15 cellular contexts compared by ENCODE assay signal in genomic region chr11:35464308-35464707, GRCh38. TPM values are rescaled to one million over a fixed set of nuclear protein-coding genes. Genes with fewer than 3 reads are reported as not detected.
DNase-seq lines count a peak whose midpoint lies in the region; ATAC-seq and TF ChIP-seq lines count a peak whose summit lies in the region.
"Had no signal": no experiment of that assay in that cellular context is flagged by ENCODE, and none has a peak within 500 bp of the region (broad histone marks: within the 10 kb centered on the region; RNA-seq: fewer than 3 reads in every experiment).

No MANE protein-coding gene starts in this region.

- H3K4me2 ChIP-seq in mammary epithelial cell (ENCODE audit: insufficient read depth, low read depth, low read length) = no peak overlapping the region
- H3K4me2 ChIP-seq in neural cell (ENCODE audit: low read length) = no peak overlapping the region

- no peaks in the 10 kb centered on the region for H3F3A ChIP-seq in neural cell (ENCODE audit: insufficient read depth, low read length, poor library complexity, severe bottlenecking)

- WGBS in mammary epithelial cell (ENCODE audit: low coverage, missing lambda C conversion rate) = 100% methylated on average over 1 of the region's 1 CpG

- no peaks in the 10 kb centered on the region for H3K9me2 ChIP-seq in neural cell (ENCODE audit: insufficient read depth, low read length)

- H3K9ac ChIP-seq in mammary epithelial cell (ENCODE audit: insufficient read depth, low read length) (no peak overlapping the region), neural cell (ENCODE audit: low read length) (no peak overlapping the region)
- H3K9ac ChIP-seq: parathyroid adenoma had no signal

- ATAC-seq in GM18498 (IDR thresholded peaks at IDR 0.05; ENCODE audit: unreplicated experiment) = no peak
- ATAC-seq: gastrocnemius medialis had no signal

- H3K27me3 ChIP-seq in MG63 (no peaks in the 10 kb centered on the region), mammary epithelial cell (ENCODE audit: insufficient read depth, low read length) (no peaks in the 10 kb centered on the region), neural cell (ENCODE audit: insufficient read depth, low read depth, low read length) (no peaks in the 10 kb centered on the region)
- H3K27me3 ChIP-seq: gastrocnemius medialis, stomach had no signal

- H3K27ac ChIP-seq in mammary epithelial cell (ENCODE audit: insufficient read depth, low read depth, low read length) (no peak overlapping the region), neural cell (ENCODE audit: low read length) (no peak overlapping the region)
- H3K27ac ChIP-seq: 22Rv1, gastrocnemius medialis, parathyroid adenoma, stomach had no signal

- H3K36me3 ChIP-seq in MG63 (no peaks in the 10 kb centered on the region), mammary epithelial cell (ENCODE audit: insufficient read depth, low read length) (no peaks in the 10 kb centered on the region), neural cell (ENCODE audit: insufficient read depth, low read length) (no peaks in the 10 kb centered on the region)
- H3K36me3 ChIP-seq: gastrocnemius medialis, stomach had no signal

- intact Hi-C loops in mammary epithelial cell (cut with micrococcal nuclease) = loop anchor here (1.0 to 5.0 kb wide), 4 partner anchors 21 to 803 kb away; no protein-coding TSS in a partner anchor

- no peaks in the 10 kb centered on the region for H4K20me1 ChIP-seq in mammary epithelial cell (ENCODE audit: insufficient read depth, low read length)
- no peaks in the 10 kb centered on the region for H4K20me1 ChIP-seq in neural cell (ENCODE audit: insufficient read depth)

- no peak overlapping the region for H3K4me3 ChIP-seq in MG63
- H3K4me3 ChIP-seq in mammary epithelial cell (replicated peaks in 1 of 3; ENCODE audit: insufficient read depth in 1 of 3, low read depth in 2 of 3, low read length in 3 of 3) = no peak overlapping the region
- no peak overlapping the region for H3K4me3 ChIP-seq in neural cell (ENCODE audit: low read length)
- H3K4me3 ChIP-seq: gastrocnemius medialis, stomach had no signal

- H2AFZ ChIP-seq in mammary epithelial cell (ENCODE audit: low read depth, low read length) (no peak overlapping the region), neural cell (ENCODE audit: low read depth, low read length) (no peak overlapping the region)
- H2AFZ ChIP-seq: parathyroid adenoma had no signal

- dilution Hi-C loops in mammary epithelial cell (cut with HindIII; ENCODE audit: low sequenced_read_pairs) = no loop called here

- H3K9me3 ChIP-seq in MG63 = no peaks in the 10 kb centered on the region
- H3K9me3 ChIP-seq in mammary epithelial cell (replicated peaks; ENCODE audit: insufficient read depth, low read length) = no peaks in the 10 kb centered on the region
- H3K9me3 ChIP-seq in neural cell (ENCODE audit: low read length) = no peaks in the 10 kb centered on the region
- H3K9me3 ChIP-seq: gastrocnemius medialis, stomach had no signal

- TF ChIP-seq CTCF in mammary epithelial cell (conservative IDR thresholded peaks at IDR 0.05 in 1 of 2, IDR thresholded peaks at IDR 0.05 in 1 of 2; ENCODE audit: extremely low read depth in 1 of 2, insufficient read depth in 1 of 2, low read depth in 1 of 2, low read length in 2 of 2) (peak in 1 of 2 donors; percentile 47), neural cell (IDR thresholded peaks at IDR 0.05; ENCODE audit: poor library complexity, severe bottlenecking) (peak; percentile 55)

- no peaks in the 10 kb centered on the region for H3K4me1 ChIP-seq in mammary epithelial cell (ENCODE audit: insufficient read depth, low read length)
- H3K4me1 ChIP-seq: gastrocnemius medialis, parathyroid adenoma, stomach had no signal

- BruUV-seq in mammary epithelial cell (replicated peaks; lab: Mats Ljungman, UMichigan) = no TSS peak

- H3K79me2 ChIP-seq in mammary epithelial cell (ENCODE audit: insufficient read depth, low read length) (no peaks in the 10 kb centered on the region), neural cell (replicated peaks; ENCODE audit: insufficient read depth, low read length) (no peaks in the 10 kb centered on the region)
- H3K79me2 ChIP-seq: parathyroid adenoma had no signal

- in situ Hi-C loops in mammary epithelial cell (cut with MboI; ENCODE audit: low sequenced_read_pairs in 2 of 2) = no loop called here

- CTCF ChIA-PET in mammary epithelial cell (lab: Charles Lee; ENCODE audit: low non-redundant PET) = no interaction called here

- TF ChIP-seq EP300 in neural cell (conservative IDR thresholded peaks at IDR 0.05; ENCODE audit: poor library complexity, severe bottlenecking) = no peak

- TF ChIP-seq RAD21 in neural cell (conservative IDR thresholded peaks at IDR 0.05) = peak; percentile 64

- DNase-seq in DMS 273 (lab: John Stamatoyannopoulos, UW; ENCODE audit: unreplicated experiment) = peak; percentile 24
- no peak for DNase-seq in DMS 273 treated with DMSO at 0.1 percent for 48 hours (lab: John Stamatoyannopoulos, UW)
- DNase-seq in MG63 = peak; percentile 13
- DNase-seq in mammary epithelial cell = peak; percentile 12
- DNase-seq in SHP77 treated with DMSO at 0.1 percent for 48 hours (lab: John Stamatoyannopoulos, UW) = no peak
- DNase-seq in stimulated activated CD4-positive, alpha-beta T cell treated with anti-CD3 and anti-CD28 coated beads, Interleukin-4, amount 100 ng/mL, for 4 hours = no peak
- DNase-seq: activated CD4-positive, CD25-positive, alpha-beta regulatory T cell treated with anti-CD3 and anti-CD28 coated beads, Interleukin-2, amount 50 U/mL, for 72 hours; gastrocnemius medialis; SIG-M5; stimulated activated CD4-positive, alpha-beta T cell treated with anti-CD3 and anti-CD28 coated beads, Interleukin-4, amount 100 ng/mL, for 24 hours; stomach had no signal

TF ChIP-seq in neural cell, 6 proteins besides CTCF, POLR2A, EP300 and RAD21:
- TF ChIP-seq EZH2 (IDR thresholded peaks at IDR 0.05; ENCODE audit: borderline replicate concordance, insufficient read depth, low read length, poor library complexity, severe bottlenecking) (no peak), SMC3 (conservative IDR thresholded peaks at IDR 0.05; ENCODE audit: poor library complexity) (peak; percentile 63)

RNA-seq across cellular contexts. Expression of gene SLC1A2, which starts 45.0 kb away (rescaled TPM):
- 0.57 TPM in 1 of 2 replicates, not detected in the other for total RNA-seq in MG63 (2014; rRNA removed; shearing (Covaris generic); ENCODE audit: low replicate concordance)
- 1 to 10 TPM in 1 of 2 donors, under 1 TPM in 1; 0.09 to 2.7 TPM for total RNA-seq in mammary epithelial cell
- not detected for polyA plus RNA-seq in mammary epithelial cell
- 0.05 TPM for polyA minus RNA-seq in mammary epithelial cell
- polyA plus RNA-seq in neural cell = 130 and 134 TPM in 2 replicates
- polyA minus RNA-seq in neural cell = 368 and 413 TPM in 2 replicates

Comparison
In these comparisons a context has a peak if more than half of its experiments do, and no peak if none do; other contexts are left out.
1. DNase-seq: peak in DMS 273 (single experiment), MG63 (single experiment) and mammary epithelial cell (single experiment); none in DMS 273 treated with DMSO at 0.1 percent for 48 hours (single experiment), SHP77 treated with DMSO at 0.1 percent for 48 hours (single experiment) and stimulated activated CD4-positive, alpha-beta T cell treated with anti-CD3 and anti-CD28 coated beads, Interleukin-4, amount 100 ng/mL, for 4 hours (0 of 2).